In genomic region chr3:13262493-13263211, GRCh38 we compare ENCODE assay signal across 11 cellular contexts.
A peak's percentile ranks its signal among the peaks of the same experiment; 100 is the strongest.
DNase-seq lines count a peak whose midpoint lies in the region; ATAC-seq and TF ChIP-seq lines count a peak whose summit lies in the region.
"Had no signal": no experiment of that assay in that cellular context is flagged by ENCODE, and none has a peak within 500 bp of the region (broad histone marks: within the 10 kb centered on the region; RNA-seq: fewer than 3 reads in every experiment).

No MANE protein-coding gene starts in this region.

- no peak overlapping the region for H3K14ac ChIP-seq in mesenchymal stem cell (ENCODE audit: low read length in 2 of 2)
- no peak overlapping the region for H3K14ac ChIP-seq in H9 (ENCODE audit: insufficient read depth, low read length)

- no peak overlapping the region for H3K4me3 Mint-ChIP-seq in activated CD8-positive, alpha-beta T cell treated with anti-CD3 and anti-CD28 coated beads for 36 hours
- H3K4me3 Mint-ChIP-seq in H9 = no peak overlapping the region

- H3K27me3 Mint-ChIP-seq in activated CD8-positive, alpha-beta T cell treated with anti-CD3 and anti-CD28 coated beads for 36 hours = no peaks in the 10 kb centered on the region
- H3K27me3 Mint-ChIP-seq in H9 (ENCODE audit: low read depth) = peaks cover 2% of the 10 kb centered on the region

- H3K9me3 Mint-ChIP-seq in activated CD8-positive, alpha-beta T cell treated with anti-CD3 and anti-CD28 coated beads for 36 hours = no peaks in the 10 kb centered on the region
- peaks cover 2 to 4% of the 10 kb centered on the region in 2 experiments; a peak in 3 of 5 replicates for H3K9me3 Mint-ChIP-seq in H9

- no peak overlapping the region for H3K27ac Mint-ChIP-seq in activated CD8-positive, alpha-beta T cell treated with anti-CD3 and anti-CD28 coated beads for 36 hours
- peak overlapping the region in 1 of 3 experiments; percentile 36; a peak in 1 of 7 replicates for H3K27ac Mint-ChIP-seq in H9

- H2BK120ac ChIP-seq in mesenchymal stem cell (ENCODE audit: low read depth, low read length) (no peak overlapping the region), H9 (ENCODE audit: low read depth, low read length, poor library complexity, severe bottlenecking) (no peak overlapping the region)

- H3K56ac ChIP-seq in H9 (ENCODE audit: insufficient read length, low read depth, low read length) = no peak overlapping the region

- no peaks in the 10 kb centered on the region for H3K36me3 ChIP-seq in mesenchymal stem cell (ENCODE audit: control insufficient read depth in 1 of 2, insufficient read depth in 2 of 2, low read depth in 1 of 2, low read length in 2 of 2)

- no peak overlapping the region for H3K9ac ChIP-seq in mesenchymal stem cell (ENCODE audit: low read length)
- no peak overlapping the region for H3K9ac ChIP-seq in H9 (ENCODE audit: extremely low read depth, insufficient read length, low read length)

- no peaks in the 10 kb centered on the region for H3K36me3 Mint-ChIP-seq in activated CD8-positive, alpha-beta T cell treated with anti-CD3 and anti-CD28 coated beads for 36 hours (ENCODE audit: low read depth)
- H3K36me3 Mint-ChIP-seq in H9 (ENCODE audit: insufficient read depth in 1 of 3, low read depth in 3 of 3) = peaks cover 0 to 3% (median 0%) of the 10 kb centered on the region in 3 experiments; a peak in 1 of 7 replicates

- no peaks in the 10 kb centered on the region for H4K20me1 ChIP-seq in H9 (ENCODE audit: control insufficient read depth, insufficient read depth, insufficient read length)

- no peak overlapping the region for H2AFZ ChIP-seq in mesenchymal stem cell (ENCODE audit: low read depth, low read length)
- H2AFZ ChIP-seq in H9 (ENCODE audit: low read length) = no peak overlapping the region

- H3K27ac ChIP-seq in mesenchymal stem cell (ENCODE audit: low read length, poor library complexity, severe bottlenecking) (no peak overlapping the region), H9 (ENCODE audit: insufficient read length, low read depth, low read length) (no peak overlapping the region)
- H3K27ac ChIP-seq: coronary artery had no signal

- TF ChIP-seq CTCF in activated CD8-positive, alpha-beta T cell treated with anti-CD3 and anti-CD28 coated beads for 36 hours (IDR thresholded peaks at IDR 0.05) = no peak
- no peak for TF ChIP-seq CTCF in H9 (conservative IDR thresholded peaks at IDR 0.05)

- H3K23ac ChIP-seq in mesenchymal stem cell (ENCODE audit: low read length in 2 of 2) (no peak overlapping the region), H9 (ENCODE audit: insufficient read length, low read depth, low read length) (no peak overlapping the region)

- no peak overlapping the region for H3K18ac ChIP-seq in mesenchymal stem cell (ENCODE audit: low read depth in 1 of 2, low read length in 2 of 2)
- H3K18ac ChIP-seq in H9 (ENCODE audit: insufficient read length, low read depth, low read length) = no peak overlapping the region

- H3K4me2 ChIP-seq in mesenchymal stem cell (ENCODE audit: low read length, poor library complexity, severe bottlenecking) (no peak overlapping the region), H9 (ENCODE audit: insufficient read depth, insufficient read length, low read length) (no peak overlapping the region)

- H3K23me2 ChIP-seq in H9 (ENCODE audit: insufficient read length, low read depth, low read length, poor library complexity, severe bottlenecking) = no peaks in the 10 kb centered on the region

- H2BK12ac ChIP-seq in mesenchymal stem cell (ENCODE audit: low read length in 2 of 2) = no peak overlapping the region
- no peak overlapping the region for H2BK12ac ChIP-seq in H9 (ENCODE audit: insufficient read length, low read depth, low read length)

- H2BK20ac ChIP-seq in H9 (ENCODE audit: low read depth, low read length, poor library complexity, severe bottlenecking) = no peak overlapping the region

- H3K4ac ChIP-seq in mesenchymal stem cell (ENCODE audit: low read depth in 1 of 2, low read length in 2 of 2) (no peak overlapping the region), H9 (ENCODE audit: low read depth, low read length) (no peak overlapping the region)

- POLR2A ChIA-PET in activated CD8-positive, alpha-beta T cell treated with anti-CD3 and anti-CD28 coated beads for 36 hours (lab: Charles Lee) = no interaction called here

- H3K79me2 ChIP-seq in H9 (ENCODE audit: insufficient read depth, low read length) = no peaks in the 10 kb centered on the region; the same call in 1 of the 2 replicates

- H3K79me1 ChIP-seq in mesenchymal stem cell (replicated peaks; ENCODE audit: low read length, poor library complexity, severe bottlenecking) (no peaks in the 10 kb centered on the region), H9 (ENCODE audit: insufficient read depth, low read depth, low read length, poor library complexity, severe bottlenecking) (no peaks in the 10 kb centered on the region)

- H3K27me3 ChIP-seq in mesenchymal stem cell (ENCODE audit: control insufficient read depth in 1 of 2, insufficient read depth in 1 of 2, low read length in 2 of 2) = peaks cover 13 to 44% of the 10 kb centered on the region in 2 experiments
- H3K27me3 ChIP-seq in H9 (ENCODE audit: insufficient read depth, low read length) = no peaks in the 10 kb centered on the region

- no peak overlapping the region for H4K5ac ChIP-seq in H9 (ENCODE audit: insufficient read length, low read depth, low read length)

- DNase-seq in ELF-1 (ENCODE audit: low read depth, low spot score) = peak; percentile 32
- DNase-seq in activated CD8-positive, alpha-beta T cell treated with anti-CD3 and anti-CD28 coated beads for 36 hours = peak; percentile 50
- DNase-seq in mesenchymal stem cell = peak; percentile 24
- no peak for DNase-seq in H9
- no peak for DNase-seq in central memory CD4-positive, alpha-beta T cell
- DNase-seq: NCI-H2107, nucleus accumbens had no signal

- H3K4me1 ChIP-seq in mesenchymal stem cell (ENCODE audit: control insufficient read depth, insufficient read depth, low read depth, low read length) = peaks cover 2% of the 10 kb centered on the region
- peaks cover 6% of the 10 kb centered on the region; the same call in 1 of the 2 replicates for H3K4me1 ChIP-seq in H9 (ENCODE audit: insufficient read depth, low read length)

- CTCF ChIA-PET in activated CD8-positive, alpha-beta T cell treated with anti-CD3 and anti-CD28 coated beads for 36 hours (lab: Charles Lee) = no interaction called here

- H4K91ac ChIP-seq in mesenchymal stem cell (ENCODE audit: low read length) (no peak overlapping the region), H9 (ENCODE audit: insufficient read length, low read depth, low read length) (no peak overlapping the region)

- H3K4me1 Mint-ChIP-seq in activated CD8-positive, alpha-beta T cell treated with anti-CD3 and anti-CD28 coated beads for 36 hours (ENCODE audit: low read depth) = peaks cover 9% of the 10 kb centered on the region
- H3K4me1 Mint-ChIP-seq in H9 = peaks cover 9 to 11% of the 10 kb centered on the region in 2 experiments; a peak in 3 of 4 replicates

- H3T11ph ChIP-seq in H9 (ENCODE audit: low read length) = no peak overlapping the region

- intact Hi-C loops in activated CD8-positive, alpha-beta T cell treated with anti-CD3 and anti-CD28 coated beads for 36 hours (cut with micrococcal nuclease) = no loop called here

- no peak overlapping the region for H2BK5ac ChIP-seq in mesenchymal stem cell (ENCODE audit: low read depth, low read length, poor library complexity, severe bottlenecking)
- H2BK5ac ChIP-seq in H9 (ENCODE audit: insufficient read length, low read length) = no peak overlapping the region

- 62% methylated on average over 7 of the region's 7 CpGs for WGBS in mesenchymal stem cell
- WGBS in H9 (ENCODE audit: extremely low coverage, insufficient read length, low lambda C conversion rate) = no CpG with 5 or more reads among the region's 7 CpGs

- ATAC-seq in HG03159 (IDR thresholded peaks at IDR 0.05; ENCODE audit: unreplicated experiment) = peak; percentile 60
- ATAC-seq in activated CD8-positive, alpha-beta T cell treated with anti-CD3 and anti-CD28 coated beads for 36 hours = peak; percentile 60
- ATAC-seq in GM18873 (IDR thresholded peaks at IDR 0.05; ENCODE audit: low FRiP score, unreplicated experiment) = no peak
- no peak for ATAC-seq in activated CD4-positive, CD25-positive, alpha-beta regulatory T cell treated with anti-CD3 and anti-CD28 coated beads, Interleukin-2, amount 50 U/mL, for 24 hours

- H2BK15ac ChIP-seq in mesenchymal stem cell (ENCODE audit: low read depth, poor library complexity, severe bottlenecking) (no peak overlapping the region), H9 (ENCODE audit: low read depth, low read length) (no peak overlapping the region)

- H3K4me3 ChIP-seq in mesenchymal stem cell (ENCODE audit: insufficient read depth in 1 of 2, low read depth in 1 of 2, low read length in 2 of 2) = no peak overlapping the region
- H3K4me3 ChIP-seq: coronary artery had no signal

- H4K8ac ChIP-seq in mesenchymal stem cell (ENCODE audit: low read length) (no peak overlapping the region), H9 (replicated peaks; ENCODE audit: insufficient read length, low read depth, low read length) (no peak overlapping the region)

- peaks cover 4% of the 10 kb centered on the region for H3K9me3 ChIP-seq in mesenchymal stem cell (ENCODE audit: control insufficient read depth, low read length)
- H3K9me3 ChIP-seq in H9 (ENCODE audit: control insufficient read depth, low read depth, low read length) = no peaks in the 10 kb centered on the region

- H2AK5ac ChIP-seq in mesenchymal stem cell (ENCODE audit: low read length, severe bottlenecking) = no peak overlapping the region
- no peak overlapping the region for H2AK5ac ChIP-seq in H9 (ENCODE audit: insufficient read length, low read length)

Comparison
In these comparisons a context has a peak if more than half of its experiments do, and no peak if none do; other contexts are left out.
1. DNase-seq: peak in ELF-1 (single experiment), activated CD8-positive, alpha-beta T cell treated with anti-CD3 and anti-CD28 coated beads for 36 hours (single experiment) and mesenchymal stem cell (single experiment); none in H9 (single experiment) and central memory CD4-positive, alpha-beta T cell (single experiment).
2. ATAC-seq: peak in HG03159 (single experiment) and activated CD8-positive, alpha-beta T cell treated with anti-CD3 and anti-CD28 coated beads for 36 hours (single experiment); none in GM18873 (single experiment) and activated CD4-positive, CD25-positive, alpha-beta regulatory T cell treated with anti-CD3 and anti-CD28 coated beads, Interleukin-2, amount 50 U/mL, for 24 hours (0 of 2).